Comparison of ENCODE assay signal across 8 cellular contexts in genomic region chr19:47243776-47244547, GRCh38. TPM values are rescaled to one million over a fixed set of nuclear protein-coding genes. Genes with fewer than 3 reads are reported as not detected.
DNase-seq lines count a peak whose midpoint lies in the region; FAIRE-seq and TF ChIP-seq lines count a peak whose summit lies in the region.

No MANE protein-coding gene starts in this region.

- intact Hi-C loops in transverse colon (cut with DNase I; ENCODE audit: low total_unique reads): no loop called here

- H3K9me3 Mint-ChIP-seq in activated naive CD8-positive, alpha-beta T cell (ENCODE audit: low read depth): no peaks in the 10 kb centered on the region

- peak overlapping the region; percentile 95 for H3K27ac Mint-ChIP-seq in activated naive CD8-positive, alpha-beta T cell

- TF ChIP-seq EP300 in transverse colon (IDR thresholded peaks at IDR 0.05; ENCODE audit: low read depth): no peak

- H3K36me3 Mint-ChIP-seq in activated naive CD8-positive, alpha-beta T cell: no peaks in the 10 kb centered on the region

- WGBS in trophoblast cell (ENCODE audit: extremely low coverage, insufficient coverage, insufficient read length): no CpG with 5 or more reads among the region's 46 CpGs
- 2 to 18% methylated on average over 2 to 34 of the region's 46 CpGs for WGBS in transverse colon (ENCODE audit: low coverage in 1 of 2), 2 donors

- H3K4me1 ChIP-seq in cardiac muscle cell (ENCODE audit: low read depth) (no peaks in the 10 kb centered on the region), trophoblast cell (ENCODE audit: control insufficient read depth in 1 of 2, insufficient read depth in 2 of 2, low read length in 2 of 2) (peaks cover 23 to 24% of the 10 kb centered on the region in 2 experiments), transverse colon (peaks cover 8 to 45% (median 38%) of the 10 kb centered on the region in 4 donors)

- peak overlapping the region; percentile 63 for H2AK5ac ChIP-seq in trophoblast cell (ENCODE audit: low read length)

- peak overlapping the region; percentile 90 for H3K18ac ChIP-seq in trophoblast cell (ENCODE audit: low read length)

- in situ Hi-C loops in G401 (cut with HindIII; ENCODE audit: low sequenced_read_pairs): no loop called here
- in situ Hi-C loops in transverse colon (cut with MboI; ENCODE audit: low pct_ligation_motif_present in 1 of 4, low pct_unique_long_range_greater_than_20kb in 1 of 4, low sequenced_read_pairs in 3 of 4): loop anchor here in 2 of 4 donors (10.0 kb wide), 2 partner anchors 89 to 99 kb away; no protein-coding TSS in a partner anchor

- H3K79me2 ChIP-seq in trophoblast cell (ENCODE audit: control insufficient read depth, insufficient read depth, low read length, poor library complexity): peaks cover 2% of the 10 kb centered on the region

- no peaks in the 10 kb centered on the region for H3K27me3 Mint-ChIP-seq in activated naive CD8-positive, alpha-beta T cell

- peak overlapping the region; percentile 93 for H4K12ac ChIP-seq in trophoblast cell (ENCODE audit: low read depth, low read length)

- peak overlapping the region; percentile 93 for H4K91ac ChIP-seq in trophoblast cell (ENCODE audit: low read depth, low read length)

- peak; percentile 90 for TF ChIP-seq CTCF in cardiac muscle cell (IDR thresholded peaks at IDR 0.05; ENCODE audit: low read depth, low read length)
- TF ChIP-seq CTCF in transverse colon (IDR thresholded peaks at IDR 0.05): peak; percentile 97 to 99 (median 99)

- peak overlapping the region; percentile 61 for H2AFZ ChIP-seq in trophoblast cell (ENCODE audit: insufficient read depth, low read length, poor library complexity)

- H3K4me2 ChIP-seq in trophoblast cell (ENCODE audit: low read length): peak overlapping the region; percentile 56

- FAIRE-seq in H54 (lab: Jason Lieb, UNC): no peak

- H3K14ac ChIP-seq in trophoblast cell (ENCODE audit: low read length): peak overlapping the region; percentile 79

- H3K36me3 ChIP-seq in cardiac muscle cell: no peaks in the 10 kb centered on the region
- no peaks in the 10 kb centered on the region for H3K36me3 ChIP-seq in trophoblast cell (ENCODE audit: control insufficient read depth in 1 of 2, insufficient read depth in 2 of 2, low read length in 2 of 2)
- no peaks in the 10 kb centered on the region for H3K36me3 ChIP-seq in transverse colon

- no peaks in the 10 kb centered on the region for H3K9me3 ChIP-seq in cardiac muscle cell (ENCODE audit: low read depth)
- peaks cover 5% of the 10 kb centered on the region for H3K9me3 ChIP-seq in trophoblast cell (ENCODE audit: insufficient read depth, low read depth, low read length)
- no peaks in the 10 kb centered on the region for H3K9me3 ChIP-seq in transverse colon

- no peak overlapping the region for H3K23ac ChIP-seq in trophoblast cell (ENCODE audit: low read length)

- peaks cover 36% of the 10 kb centered on the region for H3K27me3 ChIP-seq in cardiac muscle cell
- H3K27me3 ChIP-seq in trophoblast cell (ENCODE audit: insufficient read depth, low read length): peaks cover 7% of the 10 kb centered on the region
- H3K27me3 ChIP-seq in transverse colon: peaks cover 20% of the 10 kb centered on the region

- peak overlapping the region; percentile 58 for H3K4ac ChIP-seq in trophoblast cell (ENCODE audit: low read depth, low read length)

- peak overlapping the region; percentile 91 for H3K4me3 Mint-ChIP-seq in activated naive CD8-positive, alpha-beta T cell

- peak overlapping the region; percentile 91 for H2BK12ac ChIP-seq in trophoblast cell (ENCODE audit: low read length)

- no peak overlapping the region for H3K9ac ChIP-seq in trophoblast cell (ENCODE audit: low read length)

- H3K4me3 ChIP-seq in cardiac muscle cell: no peak overlapping the region
- peak overlapping the region; percentile 6 for H3K4me3 ChIP-seq in trophoblast cell (ENCODE audit: low read depth, low read length)
- H3K4me3 ChIP-seq in transverse colon: peak overlapping the region; percentile 15 to 30 (median 18)

- DNase-seq in G401 (ENCODE audit: low spot score): peak; percentile 84
- peak; percentile 85 for DNase-seq in H54 (ENCODE audit: insufficient read length, low spot score)
- DNase-seq in MV-4-11 (lab: John Stamatoyannopoulos, UW): peak; percentile 96
- DNase-seq in SKM-1 (lab: John Stamatoyannopoulos, UW; ENCODE audit: unreplicated experiment): peak; percentile 57
- DNase-seq in cardiac muscle cell (ENCODE audit: low read depth in 1 of 2, low spot score in 1 of 2): peak; percentile 92 to 99
- peak; percentile 96 to 97 for DNase-seq in trophoblast cell
- peak; percentile 92 for DNase-seq in transverse colon

- H2BK5ac ChIP-seq in trophoblast cell (ENCODE audit: low read depth, low read length, poor library complexity): peak overlapping the region; percentile 58

- peaks cover 31% of the 10 kb centered on the region for H3K4me1 Mint-ChIP-seq in activated naive CD8-positive, alpha-beta T cell (ENCODE audit: low read depth)

- H4K8ac ChIP-seq in trophoblast cell (ENCODE audit: low read depth, low read length): peak overlapping the region; percentile 87

- peaks cover 14% of the 10 kb centered on the region for H3K79me1 ChIP-seq in trophoblast cell (ENCODE audit: low read length)

- H3K27ac ChIP-seq in cardiac muscle cell (no peak overlapping the region), trophoblast cell (ENCODE audit: low read depth, low read length) (peak overlapping the region; percentile 76), transverse colon (peak overlapping the region; percentile 58 to 80 (median 74))

- no peak for TF ChIP-seq POLR2A in H54 (IDR thresholded peaks at IDR 0.05; ENCODE audit: low read depth, low read length)
- peak; percentile 39 for TF ChIP-seq POLR2A in transverse colon (IDR thresholded peaks at IDR 0.05)

- peak overlapping the region; percentile 77 for H2BK120ac ChIP-seq in trophoblast cell (ENCODE audit: insufficient read depth, low read length, poor library complexity)

RNA-seq across cellular contexts. Expression of gene CCDC9, which starts 12.4 kb away (rescaled TPM):
- 16.5 and 22.2 TPM in 2 replicates for total RNA-seq in G401 (2014; rRNA removed; shearing (Covaris generic))
- 13.8 and 22.5 TPM in 2 replicates for total RNA-seq in cardiac muscle cell
- 16.3 and 21.9 TPM in 2 replicates for polyA plus RNA-seq in cardiac muscle cell
- 57.9 and 62.1 TPM in 2 replicates for polyA plus RNA-seq in trophoblast cell (2013)
- 10 to 100 TPM; 20.9 to 27.5 (median 22.4) TPM for total RNA-seq in transverse colon

RNA-seq across cellular contexts. Expression of gene BBC3, which starts 13.0 kb away (rescaled TPM):
- 38.6 and 66.3 TPM in 2 replicates for total RNA-seq in G401 (2014; rRNA removed; shearing (Covaris generic))
- total RNA-seq in cardiac muscle cell (19.1 and 21.5 TPM in 2 replicates), transverse colon (10 to 100 TPM; 10.9 to 31.0 (median 14.4) TPM)
- polyA plus RNA-seq in cardiac muscle cell: 12.9 and 19.2 TPM in 2 replicates
- polyA plus RNA-seq in trophoblast cell (2013): 11.7 and 11.8 TPM in 2 replicates

RNA-seq across cellular contexts. Expression of gene INAFM1, which starts 30.7 kb away (rescaled TPM):
- total RNA-seq in G401 (2014; rRNA removed; shearing (Covaris generic)): 7.0 and 11.0 TPM in 2 replicates
- total RNA-seq in cardiac muscle cell: 1.5 and 4.8 TPM in 2 replicates
- polyA plus RNA-seq in cardiac muscle cell: 2.8 and 5.8 TPM in 2 replicates
- polyA plus RNA-seq in trophoblast cell (2013): 13.7 and 14.5 TPM in 2 replicates
- 10 to 100 TPM in 2 of 4 donors, 1 to 10 TPM in 2; 7.2 to 17.2 (median 9.6) TPM for total RNA-seq in transverse colon
